27 cellular contexts compared by ENCODE assay signal in genomic region chr1:4729108-4729506, GRCh38.
A peak's percentile ranks its signal among the peaks of the same experiment; 100 is the strongest.
DNase-seq lines count a peak whose midpoint lies in the region; ATAC-seq, FAIRE-seq and TF ChIP-seq lines count a peak whose summit lies in the region.
"Had no signal": no experiment of that assay in that cellular context is flagged by ENCODE, and none has a peak within 500 bp of the region (broad histone marks: within the 10 kb centered on the region; RNA-seq: fewer than 3 reads in every experiment).

No MANE protein-coding gene starts in this region.

- no CpG with 5 or more reads among the region's 14 CpGs for WGBS in H9 (ENCODE audit: extremely low coverage, insufficient read length, low lambda C conversion rate)
- 89% methylated on average over 14 of the region's 14 CpGs; no CpG with 5 or more reads in 1 of the 2 experiments for WGBS in H1 (ENCODE audit: extremely low coverage in 1 of 2, insufficient coverage in 1 of 2, insufficient read length in 1 of 2, insufficient replicate concordance in 2 of 2, low coverage in 1 of 2, low lambda C conversion rate in 2 of 2, missing lambda C conversion rate in 1 of 2), 2 experiments
- WGBS in mesendoderm (ENCODE audit: extremely low coverage, insufficient coverage, low lambda C conversion rate), result no CpG with 5 or more reads among the region's 14 CpGs
- no CpG with 5 or more reads among the region's 14 CpGs for WGBS in neuronal stem cell (ENCODE audit: extremely low coverage in 2 of 2, insufficient read length in 2 of 2, insufficient replicate concordance in 1 of 2), 2 donors
- 81 to 85% (median 83%) methylated on average over 8 to 14 of the region's 14 CpGs for WGBS in adrenal gland, 4 donors

- H3K36me3 Mint-ChIP-seq in H9 (ENCODE audit: insufficient read depth in 1 of 3, low read depth in 3 of 3), result no peaks in the 10 kb centered on the region; a peak in 2 of 7 replicates
- no peaks in the 10 kb centered on the region for H3K36me3 Mint-ChIP-seq in activated CD4-positive, alpha-beta T cell treated with anti-CD3 and anti-CD28 coated beads for 36 hours (ENCODE audit: low read depth)
- H3K36me3 Mint-ChIP-seq: CD8-positive, alpha-beta memory T cell had no signal

- TF ChIP-seq RAD21 in H1 (IDR thresholded peaks at IDR 0.05 in 1 of 2, conservative IDR thresholded peaks at IDR 0.05 in 1 of 2; ENCODE audit: low read depth in 2 of 2, low read length in 2 of 2), result no peak

- H3K56ac ChIP-seq in H9 (ENCODE audit: insufficient read length, low read depth, low read length) (no peak overlapping the region), H1 (replicated peaks; ENCODE audit: insufficient read length, low read depth, low read length) (no peak overlapping the region), mesendoderm (ENCODE audit: low read length) (no peak overlapping the region)

- H3K79me1 ChIP-seq in H9 (ENCODE audit: insufficient read depth, low read depth, low read length, poor library complexity, severe bottlenecking) (no peaks in the 10 kb centered on the region), H1 (ENCODE audit: low read depth, low read length) (no peaks in the 10 kb centered on the region), mesendoderm (ENCODE audit: low read length) (no peaks in the 10 kb centered on the region), neuronal stem cell (ENCODE audit: low read depth, low read length) (no peaks in the 10 kb centered on the region)

- H4K91ac ChIP-seq in H9 (ENCODE audit: insufficient read length, low read depth, low read length) (no peak overlapping the region), H1 (replicated peaks; ENCODE audit: insufficient read length, low read length) (no peak overlapping the region), neuronal stem cell (ENCODE audit: low read depth, low read length, poor library complexity) (no peak overlapping the region)

- H3K9me3 ChIP-seq in H9 (ENCODE audit: control insufficient read depth, low read depth, low read length), result no peaks in the 10 kb centered on the region
- H3K9me3 ChIP-seq in H1 (ENCODE audit: insufficient read depth in 2 of 2, low read depth in 1 of 2, low read length in 1 of 2), result no peaks in the 10 kb centered on the region
- no peaks in the 10 kb centered on the region for H3K9me3 ChIP-seq in neuronal stem cell (replicated peaks in 1 of 2; ENCODE audit: control insufficient read depth in 2 of 2, insufficient read depth in 1 of 2, low read depth in 1 of 2, low read length in 2 of 2)
- no peaks in the 10 kb centered on the region for H3K9me3 ChIP-seq in adrenal gland (replicated peaks in 1 of 3)
- H3K9me3 ChIP-seq: A549; BE2C; BLaER1 treated with 17β-estradiol and CSF1 and Interleukin-3, amounts not matched to agents 10 nM and 100 nM had no signal

- H3K4me3 ChIP-seq in H1 (ENCODE audit: extremely low read depth in 1 of 4, insufficient read depth in 2 of 4, low read depth in 3 of 4, low read length in 4 of 4) (no peak overlapping the region), mesendoderm (ENCODE audit: low read length) (no peak overlapping the region), neuronal stem cell (ENCODE audit: low read length in 2 of 2) (no peak overlapping the region), adrenal gland (no peak overlapping the region)
- H3K4me3 ChIP-seq: A549; BLaER1 treated with 17β-estradiol and CSF1 and Interleukin-3, amounts not matched to agents 10 nM and 100 nM; GM12878 had no signal

- TF ChIP-seq EP300 in H1 (IDR thresholded peaks at IDR 0.05; ENCODE audit: borderline replicate concordance in 1 of 2, low read depth in 2 of 2, low read length in 2 of 2), result no peak

- CTCF ChIA-PET in H1 (lab: Charles Lee; ENCODE audit: partially characterized antibody), result interaction anchor here (1.6 kb wide), 1 partner anchor 10 kb away, joined by 5 read pairs; no protein-coding TSS in a partner anchor
- CTCF ChIA-PET in activated CD4-positive, alpha-beta T cell treated with anti-CD3 and anti-CD28 coated beads for 36 hours (lab: Charles Lee), result no interaction called here

- H4K20me1 ChIP-seq in H9 (ENCODE audit: control insufficient read depth, insufficient read depth, insufficient read length) (no peaks in the 10 kb centered on the region), H1 (replicated peaks in 1 of 2; ENCODE audit: control insufficient read depth in 1 of 2, insufficient read depth in 2 of 2, low read length in 2 of 2) (no peaks in the 10 kb centered on the region)

- H2BK15ac ChIP-seq in H9 (ENCODE audit: low read depth, low read length) (no peak overlapping the region), H1 (ENCODE audit: low read length) (no peak overlapping the region), mesendoderm (replicated peaks; ENCODE audit: low read depth) (no peak overlapping the region), neuronal stem cell (ENCODE audit: low read length) (peak overlapping the region; percentile 63)

- H3T11ph ChIP-seq in H9 (ENCODE audit: low read length), result no peak overlapping the region

- peaks cover 7 to 13% of the 10 kb centered on the region in 2 experiments; a peak in 2 of 4 replicates for H3K4me1 Mint-ChIP-seq in H9
- no peaks in the 10 kb centered on the region for H3K4me1 Mint-ChIP-seq in activated CD4-positive, alpha-beta T cell treated with anti-CD3 and anti-CD28 coated beads for 36 hours
- H3K4me1 Mint-ChIP-seq: CD8-positive, alpha-beta memory T cell had no signal

- H3K9me3 Mint-ChIP-seq in H9, result no peaks in the 10 kb centered on the region
- H3K9me3 Mint-ChIP-seq in activated CD4-positive, alpha-beta T cell treated with anti-CD3 and anti-CD28 coated beads for 36 hours (ENCODE audit: low read depth), result no peaks in the 10 kb centered on the region
- H3K9me3 Mint-ChIP-seq: CD4-positive, alpha-beta T cell; CD8-positive, alpha-beta memory T cell had no signal

- H2BK12ac ChIP-seq in H9 (ENCODE audit: insufficient read length, low read depth, low read length) (no peak overlapping the region), H1 (ENCODE audit: low read depth, low read length) (0 out of 2 replicates have a peak overlapping the region, but pooled peaks have one; percentile 23), neuronal stem cell (ENCODE audit: low read length) (no peak overlapping the region)

- no peak for FAIRE-seq in H1 (lab: Jason Lieb, UNC)
- FAIRE-seq: A549, D721Med, GM12878, GM18507 had no signal

- H3K18ac ChIP-seq in H9 (ENCODE audit: insufficient read length, low read depth, low read length), result no peak overlapping the region
- no peak overlapping the region for H3K18ac ChIP-seq in H1 (ENCODE audit: extremely low read depth, low read length)
- no peak overlapping the region for H3K18ac ChIP-seq in mesendoderm (ENCODE audit: low read length)
- H3K18ac ChIP-seq in neuronal stem cell (ENCODE audit: low read length), result peak overlapping the region; percentile 82

- no peak overlapping the region for H3K4me3 Mint-ChIP-seq in H9
- H3K4me3 Mint-ChIP-seq in activated CD4-positive, alpha-beta T cell treated with anti-CD3 and anti-CD28 coated beads for 36 hours, result no peak overlapping the region
- H3K4me3 Mint-ChIP-seq: CD14-positive monocyte; CD4-positive, alpha-beta T cell; CD8-positive, alpha-beta memory T cell had no signal

- no peak overlapping the region for H2AK5ac ChIP-seq in H9 (ENCODE audit: insufficient read length, low read length)
- no peak overlapping the region for H2AK5ac ChIP-seq in H1 (ENCODE audit: low read depth, low read length)
- no peak overlapping the region for H2AK5ac ChIP-seq in mesendoderm (ENCODE audit: low read length)
- no peak overlapping the region for H2AK5ac ChIP-seq in neuronal stem cell (ENCODE audit: low read depth, low read length)

- H3K27me3 Mint-ChIP-seq in H9 (ENCODE audit: low read depth), result peaks cover 4% of the 10 kb centered on the region; the same call in 1 of the 2 replicates
- H3K27me3 Mint-ChIP-seq in activated CD4-positive, alpha-beta T cell treated with anti-CD3 and anti-CD28 coated beads for 36 hours, result no peaks in the 10 kb centered on the region
- H3K27me3 Mint-ChIP-seq: CD4-positive, alpha-beta T cell; CD8-positive, alpha-beta memory T cell had no signal

- H3K23me2 ChIP-seq in H9 (ENCODE audit: insufficient read length, low read depth, low read length, poor library complexity, severe bottlenecking) (no peaks in the 10 kb centered on the region), H1 (ENCODE audit: low read depth, low read length) (no peaks in the 10 kb centered on the region)

- H3K79me2 ChIP-seq in H9 (ENCODE audit: insufficient read depth, low read length) (no peaks in the 10 kb centered on the region), H1 (ENCODE audit: control insufficient read depth in 1 of 2, insufficient read depth in 2 of 2, low read length in 2 of 2) (no peaks in the 10 kb centered on the region), mesendoderm (ENCODE audit: control insufficient read depth, insufficient read depth, low read length) (no peaks in the 10 kb centered on the region)

- H2BK120ac ChIP-seq in H9 (ENCODE audit: low read depth, low read length, poor library complexity, severe bottlenecking) (no peak overlapping the region), H1 (replicated peaks; ENCODE audit: low read depth, low read length) (no peak overlapping the region), mesendoderm (ENCODE audit: low read depth, low read length) (no peak overlapping the region), neuronal stem cell (ENCODE audit: low read depth, low read length) (no peak overlapping the region)

- H3K27ac ChIP-seq in H9 (ENCODE audit: insufficient read length, low read depth, low read length) (no peak overlapping the region), H1 (ENCODE audit: low read depth, low read length) (no peak overlapping the region), mesendoderm (ENCODE audit: low read depth, low read length) (no peak overlapping the region), neuronal stem cell (replicated peaks; ENCODE audit: low read length) (no peak overlapping the region), adrenal gland (no peak overlapping the region)
- H3K27ac ChIP-seq: A549; BLaER1 treated with 17β-estradiol and CSF1 and Interleukin-3, amounts not matched to agents 10 nM and 100 nM had no signal

- no peak overlapping the region for H3K9ac ChIP-seq in H9 (ENCODE audit: extremely low read depth, insufficient read length, low read length)
- H3K9ac ChIP-seq in H1 (replicated peaks in 1 of 4; ENCODE audit: extremely low read depth in 1 of 4, low read depth in 3 of 4, low read length in 3 of 4), result no peak overlapping the region
- H3K9ac ChIP-seq in mesendoderm (ENCODE audit: low read length), result no peak overlapping the region
- no peak overlapping the region for H3K9ac ChIP-seq in neuronal stem cell (ENCODE audit: low read depth, low read length, poor library complexity)
- H3K9ac ChIP-seq: BLaER1 treated with 17β-estradiol and CSF1 and Interleukin-3, amounts not matched to agents 10 nM and 100 nM had no signal

- H3K4me2 ChIP-seq in H9 (ENCODE audit: insufficient read depth, insufficient read length, low read length) (no peak overlapping the region), H1 (ENCODE audit: insufficient read depth in 1 of 2, low read depth in 2 of 2, low read length in 2 of 2) (no peak overlapping the region), mesendoderm (ENCODE audit: low read length) (no peak overlapping the region), neuronal stem cell (ENCODE audit: insufficient read depth, low read length, poor library complexity, severe bottlenecking) (no peak overlapping the region)
- H3K4me2 ChIP-seq: A549 had no signal

- peak overlapping the region in 2 of 3 experiments; percentile 34 to 78; a peak in 2 of 7 replicates for H3K27ac Mint-ChIP-seq in H9
- no peak overlapping the region for H3K27ac Mint-ChIP-seq in activated CD4-positive, alpha-beta T cell treated with anti-CD3 and anti-CD28 coated beads for 36 hours
- H3K27ac Mint-ChIP-seq: CD14-positive monocyte; CD4-positive, alpha-beta T cell; CD8-positive, alpha-beta memory T cell had no signal

- no peak overlapping the region for H4K5ac ChIP-seq in H9 (ENCODE audit: insufficient read length, low read depth, low read length)
- no peak overlapping the region for H4K5ac ChIP-seq in H1 (ENCODE audit: insufficient read length, low read depth, low read length)
- no peak overlapping the region for H4K5ac ChIP-seq in mesendoderm (ENCODE audit: low read length)

- intact Hi-C loops in adrenal gland (cut with DNase I), result no loop called here
- intact Hi-C loops in activated CD4-positive, alpha-beta T cell treated with anti-CD3 and anti-CD28 coated beads for 36 hours (cut with DNase I, micrococcal nuclease), result no loop called here

- H3K14ac ChIP-seq in H9 (ENCODE audit: insufficient read depth, low read length) (no peak overlapping the region), H1 (ENCODE audit: insufficient read length) (no peak overlapping the region), neuronal stem cell (ENCODE audit: low read length) (no peak overlapping the region)

- H2BK5ac ChIP-seq in H9 (ENCODE audit: insufficient read length, low read length), result no peak overlapping the region
- no peak overlapping the region for H2BK5ac ChIP-seq in H1 (ENCODE audit: low read depth, low read length)
- no peak overlapping the region for H2BK5ac ChIP-seq in mesendoderm (ENCODE audit: low read length)
- H2BK5ac ChIP-seq in neuronal stem cell (ENCODE audit: low read length), result no peak overlapping the region

- H4K8ac ChIP-seq in H9 (replicated peaks; ENCODE audit: insufficient read length, low read depth, low read length) (no peak overlapping the region), H1 (ENCODE audit: extremely low read depth, insufficient read depth, low read length) (peak overlapping the region; percentile 57; the same call in 1 of the 2 replicates), mesendoderm (ENCODE audit: low read depth, low read length) (no peak overlapping the region), neuronal stem cell (ENCODE audit: low read depth, low read length) (no peak overlapping the region)

- DNase-seq in H9 (no peak), H1 (ENCODE audit: low read depth in 1 of 2, low spot score in 2 of 2) (no peak), mesendoderm (no peak), neuronal stem cell (ENCODE audit: low spot score) (no peak), adrenal gland (no peak), GM13976 (ENCODE audit: low spot score) (no peak), NCI-H748 (lab: John Stamatoyannopoulos, UW; ENCODE audit: unreplicated experiment) (no peak)
- no peak for DNase-seq in activated CD4-positive, alpha-beta T cell treated with anti-CD3 and anti-CD28 coated beads for 36 hours
- DNase-seq: 8988T; ACHN; AML-193; BE2C; CD4-positive, alpha-beta T cell; CD8-positive, alpha-beta memory T cell; DMS 273 treated with DMSO at 0.1 percent for 48 hours; DMS79; EL; GDM1; GOT3; H7 had no signal

- H2AFZ ChIP-seq in H9 (ENCODE audit: low read length) (no peak overlapping the region), H1 (ENCODE audit: low read length) (no peak overlapping the region), neuronal stem cell (ENCODE audit: low read length) (no peak overlapping the region)

- no peaks in the 10 kb centered on the region for H3K4me1 ChIP-seq in H9 (ENCODE audit: insufficient read depth, low read length)
- 0 out of 7 replicates have a peak, but pooled peaks cover 0 to 3% (median 1%) of the 10 kb centered on the region in 4 experiments for H3K4me1 ChIP-seq in H1 (replicated peaks in 1 of 4; ENCODE audit: control insufficient read depth in 3 of 4, insufficient read depth in 4 of 4, low read length in 3 of 4)
- H3K4me1 ChIP-seq in mesendoderm (ENCODE audit: control insufficient read depth, low read depth, low read length), result no peaks in the 10 kb centered on the region
- peaks cover 0 to 10% of the 10 kb centered on the region in 2 donors for H3K4me1 ChIP-seq in neuronal stem cell (ENCODE audit: control insufficient read depth in 2 of 2, insufficient read depth in 1 of 2, low read depth in 1 of 2, low read length in 2 of 2)
- H3K4me1 ChIP-seq in adrenal gland (replicated peaks in 1 of 2), result no peaks in the 10 kb centered on the region
- H3K4me1 ChIP-seq: A549, BE2C had no signal

- H3K36me3 ChIP-seq in H1 (ENCODE audit: control insufficient read depth in 2 of 4, insufficient read depth in 4 of 4, low read length in 3 of 4) (no peaks in the 10 kb centered on the region), mesendoderm (ENCODE audit: control insufficient read depth, insufficient read depth, low read length) (no peaks in the 10 kb centered on the region), neuronal stem cell (replicated peaks in 1 of 2; ENCODE audit: control insufficient read depth in 2 of 2, insufficient read depth in 2 of 2, low read length in 2 of 2) (no peaks in the 10 kb centered on the region), adrenal gland (replicated peaks in 1 of 2) (no peaks in the 10 kb centered on the region)
- H3K36me3 ChIP-seq: BE2C; BLaER1 treated with 17β-estradiol and CSF1 and Interleukin-3, amounts not matched to agents 10 nM and 100 nM had no signal

- no peaks in the 10 kb centered on the region for H3K27me3 ChIP-seq in H9 (ENCODE audit: insufficient read depth, low read length)
- H3K27me3 ChIP-seq in H1 (replicated peaks in 1 of 4; ENCODE audit: control insufficient read depth in 3 of 4, extremely low read depth in 1 of 4, insufficient read depth in 3 of 4, low read length in 3 of 4), result no peaks in the 10 kb centered on the region
- H3K27me3 ChIP-seq in mesendoderm (ENCODE audit: insufficient read depth, low read length, poor library complexity), result no peaks in the 10 kb centered on the region
- H3K27me3 ChIP-seq in neuronal stem cell (ENCODE audit: control insufficient read depth in 3 of 3, insufficient read depth in 3 of 3, low read depth in 1 of 3, low read length in 3 of 3), result peaks cover 0 to 4% (median 0%) of the 10 kb centered on the region in 3 experiments
- H3K27me3 ChIP-seq in adrenal gland, result no peaks in the 10 kb centered on the region
- H3K27me3 ChIP-seq: BE2C had no signal

- ATAC-seq in activated CD4-positive, alpha-beta T cell treated with anti-CD3 and anti-CD28 coated beads for 36 hours, result no peak
- ATAC-seq: A549, GM12878, HCT116 had no signal

- TF ChIP-seq CTCF in H9 (conservative IDR thresholded peaks at IDR 0.05), result no peak
- TF ChIP-seq CTCF in H1 (IDR thresholded peaks at IDR 0.05; ENCODE audit: control extremely low read depth in 1 of 3, insufficient read depth in 1 of 3, low read depth in 1 of 3, low read length in 3 of 3), result no peak
- TF ChIP-seq CTCF in adrenal gland (IDR thresholded peaks at IDR 0.05), result no peak
- no peak for TF ChIP-seq CTCF in GM13976 (IDR thresholded peaks at IDR 0.05; ENCODE audit: borderline replicate concordance, control extremely low read depth, extremely low read depth, insufficient read depth, missing control alignments)

- H2BK20ac ChIP-seq in H9 (ENCODE audit: low read depth, low read length, poor library complexity, severe bottlenecking), result no peak overlapping the region
- H2BK20ac ChIP-seq in H1 (ENCODE audit: low read length), result no peak overlapping the region

- POLR2A ChIA-PET in H1 (lab: Charles Lee; ENCODE audit: partially characterized antibody), result interaction anchor here (0.7 to 1.1 kb wide), 2 partner anchors 10 to 18 kb away, joined by 3 read pairs; no protein-coding TSS in a partner anchor
- POLR2A ChIA-PET in activated CD4-positive, alpha-beta T cell treated with anti-CD3 and anti-CD28 coated beads for 36 hours (lab: Charles Lee), result no interaction called here

- no peak for TF ChIP-seq POLR2A in H1 (IDR thresholded peaks at IDR 0.05; ENCODE audit: control extremely low read depth in 1 of 2, low read depth in 2 of 2, low read length in 2 of 2)
- no peak for TF ChIP-seq POLR2A in adrenal gland (IDR thresholded peaks at IDR 0.05)

- no peak overlapping the region for H3K4ac ChIP-seq in H9 (ENCODE audit: low read depth, low read length)
- H3K4ac ChIP-seq in H1 (replicated peaks; ENCODE audit: insufficient read length, low read depth, low read length), result no peak overlapping the region
- no peak overlapping the region for H3K4ac ChIP-seq in mesendoderm (ENCODE audit: low read depth, low read length)
- H3K4ac ChIP-seq in neuronal stem cell (ENCODE audit: low read length), result no peak overlapping the region

- no peak overlapping the region for H3K23ac ChIP-seq in H9 (ENCODE audit: insufficient read length, low read depth, low read length)
- no peak overlapping the region for H3K23ac ChIP-seq in H1 (ENCODE audit: insufficient read length)
- H3K23ac ChIP-seq in mesendoderm (ENCODE audit: low read length), result peak overlapping the region; percentile 57
- peak overlapping the region; percentile 75 for H3K23ac ChIP-seq in neuronal stem cell (ENCODE audit: low read depth, low read length, poor library complexity)

- in situ Hi-C loops in GM13976 (cut with MboI; ENCODE audit: low sequenced_read_pairs, unreplicated experiment), result no loop called here

Comparison
In these comparisons a context has a peak if more than half of its experiments do, and no peak if none do; other contexts are left out.
1. H3K23ac ChIP-seq: peak in mesendoderm (single experiment) and neuronal stem cell (single experiment); none in H9 (single experiment) and H1 (single experiment).